Comparison of ENCODE assay signal across 2 cellular contexts in genomic region chr9:96874947-96875459, GRCh38.
TF ChIP-seq lines count a peak whose summit lies in the region.

No MANE protein-coding gene starts in this region.

TF ChIP-seq in IMR-90, 13 proteins besides CTCF, POLR2A, EP300 and RAD21 (continued from another document):
- TF ChIP-seq, protein P1, sequence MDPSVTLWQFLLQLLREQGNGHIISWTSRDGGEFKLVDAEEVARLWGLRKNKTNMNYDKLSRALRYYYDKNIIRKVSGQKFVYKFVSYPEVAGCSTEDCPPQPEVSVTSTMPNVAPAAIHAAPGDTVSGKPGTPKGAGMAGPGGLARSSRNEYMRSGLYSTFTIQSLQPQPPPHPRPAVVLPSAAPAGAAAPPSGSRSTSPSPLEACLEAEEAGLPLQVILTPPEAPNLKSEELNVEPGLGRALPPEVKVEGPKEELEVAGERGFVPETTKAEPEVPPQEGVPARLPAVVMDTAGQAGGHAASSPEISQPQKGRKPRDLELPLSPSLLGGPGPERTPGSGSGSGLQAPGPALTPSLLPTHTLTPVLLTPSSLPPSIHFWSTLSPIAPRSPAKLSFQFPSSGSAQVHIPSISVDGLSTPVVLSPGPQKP (IDR thresholded peaks at IDR 0.05; ENCODE audit: borderline replicate concordance, low read depth, low read length) = no peak
- no peak for TF ChIP-seq MAZ (IDR thresholded peaks at IDR 0.05; ENCODE audit: borderline replicate concordance, low read depth, low read length)
- TF ChIP-seq MAFK (IDR thresholded peaks at IDR 0.05; ENCODE audit: low read depth, low read length) = no peak
- no peak for TF ChIP-seq CHD1 (IDR thresholded peaks at IDR 0.05; ENCODE audit: low read depth, low read length)
- no peak for TF ChIP-seq RCOR1 (IDR thresholded peaks at IDR 0.05; ENCODE audit: insufficient replicate concordance, low read length)
- TF ChIP-seq RFX5 (IDR thresholded peaks at IDR 0.05; ENCODE audit: low read depth, low read length) = no peak
- no peak for TF ChIP-seq NFE2L2 (IDR thresholded peaks at IDR 0.05; ENCODE audit: low read depth, low read length)
- no peak for TF ChIP-seq BHLHE40 (IDR thresholded peaks at IDR 0.05; ENCODE audit: low read depth, low read length)
- TF ChIP-seq MXI1 (IDR thresholded peaks at IDR 0.05; ENCODE audit: borderline replicate concordance, low read depth, low read length) = no peak
- TF ChIP-seq, protein P2, sequence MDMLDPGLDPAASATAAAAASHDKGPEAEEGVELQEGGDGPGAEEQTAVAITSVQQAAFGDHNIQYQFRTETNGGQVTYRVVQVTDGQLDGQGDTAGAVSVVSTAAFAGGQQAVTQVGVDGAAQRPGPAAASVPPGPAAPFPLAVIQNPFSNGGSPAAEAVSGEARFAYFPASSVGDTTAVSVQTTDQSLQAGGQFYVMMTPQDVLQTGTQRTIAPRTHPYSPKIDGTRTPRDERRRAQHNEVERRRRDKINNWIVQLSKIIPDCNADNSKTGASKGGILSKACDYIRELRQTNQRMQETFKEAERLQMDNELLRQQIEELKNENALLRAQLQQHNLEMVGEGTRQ (IDR thresholded peaks at IDR 0.05; ENCODE audit: low read depth, low read length) = no peak

TF ChIP-seq in neural cell, 6 proteins besides CTCF, POLR2A, EP300 and RAD21 (continued from another document):
- TF ChIP-seq REST (IDR thresholded peaks at IDR 0.05; ENCODE audit: borderline replicate concordance) (no peak), POLR2AphosphoS5 (IDR thresholded peaks at IDR 0.05) (no peak)
TF ChIP-seq in neural cell: peak in this region for 0.
